ENCODE assay signal across 19 cellular contexts in the genomic region with DNA sequence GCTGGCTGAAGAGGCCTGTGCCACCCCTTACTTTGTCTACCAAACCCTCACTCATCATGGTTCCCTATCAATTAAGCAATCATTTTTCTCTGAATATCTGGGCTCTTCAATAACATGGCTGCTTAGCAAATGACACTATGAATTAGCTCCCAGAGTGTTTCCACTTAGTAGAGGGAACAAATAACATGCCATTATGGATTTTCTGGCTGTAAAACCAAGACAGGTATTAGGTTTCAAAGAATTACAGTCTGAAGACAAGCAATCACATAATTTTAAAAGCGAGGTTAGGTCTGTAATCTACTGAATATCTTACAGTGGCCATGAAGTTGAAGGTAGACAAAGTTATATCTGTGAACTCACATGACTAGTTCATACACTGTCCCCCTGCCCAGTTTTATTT.
"Had no signal": no experiment of that assay in that cellular context is flagged by ENCODE, and none has a peak within 500 bp of the region (broad histone marks: within the 10 kb centered on the region; RNA-seq: fewer than 3 reads in every experiment).

No MANE protein-coding gene starts in this region.

- DNase-seq: activated CD4-positive, alpha-beta T cell treated with anti-CD3 and anti-CD28 coated beads for 4 hours; activated CD8-positive, alpha-beta memory T cell treated with anti-CD3 and anti-CD28 coated beads, Interleukin-2, amount 50 U/mL, for 4 hours; activated CD8-positive, alpha-beta T cell treated with anti-CD3 and anti-CD28 coated beads for 36 hours; activated gamma-delta T cell treated with Interleukin-2 at 50 U/mL for 16 hours; activated naive CD4-positive, alpha-beta T cell treated with anti-CD3 and anti-CD28 coated beads, Interleukin-2, amount 10 ng/mL, durations not matched to agents 7 days and 5 days; activated naive CD8-positive, alpha-beta T cell treated with anti-CD3 and anti-CD28 coated beads for 36 hours; activated T-cell treated with anti-CD3 and anti-CD28 coated beads, Interleukin-2, amount 50 U/mL, for 72 hours; brain microvascular endothelial cell; KG1; NCI-H1048; NCI-H1694 treated with DMSO at 0.1 percent for 48 hours; NCI-H2029 treated with DMSO at 0.1 percent for 48 hours; NCI-H2171 treated with DMSO at 0.1 percent for 48 hours; NCI-H510A treated with DMSO at 0.1 percent for 48 hours; SIG-M5; T-helper 1 cell had no signal

- H3K4me3 ChIP-seq: cardiac muscle cell, SK-N-MC had no signal

- H3K27ac ChIP-seq: brain microvascular endothelial cell, cardiac muscle cell, SK-N-MC had no signal

- H3K36me3 ChIP-seq: brain microvascular endothelial cell, cardiac muscle cell had no signal

- H3K27me3 ChIP-seq: brain microvascular endothelial cell had no signal

- ATAC-seq: activated CD4-positive, CD25-positive, alpha-beta regulatory T cell treated with anti-CD3 and anti-CD28 coated beads, Interleukin-2, amount 50 U/mL, for 24 hours; activated CD8-positive, alpha-beta T cell treated with anti-CD3 and anti-CD28 coated beads for 36 hours; activated T-cell treated with anti-CD3 and anti-CD28 coated beads, Interleukin-2, amount 50 U/mL, for 72 hours had no signal
